ENCODE assay signal across 11 cellular contexts in genomic region chr7:64793106-64793755, GRCh38. TPM values are rescaled to one million over a fixed set of nuclear protein-coding genes. Genes with fewer than 3 reads are reported as not detected.
A peak's percentile ranks its signal among the peaks of the same experiment; 100 is the strongest.
DNase-seq lines count a peak whose midpoint lies in the region; ATAC-seq and TF ChIP-seq lines count a peak whose summit lies in the region.
"Had no signal": no experiment of that assay in that cellular context is flagged by ENCODE, and none has a peak within 500 bp of the region (broad histone marks: within the 10 kb centered on the region; RNA-seq: fewer than 3 reads in every experiment).

No MANE protein-coding gene starts in this region.

- no peak for TF ChIP-seq EP300 in SK-N-SH (IDR thresholded peaks at IDR 0.05; ENCODE audit: borderline replicate concordance in 1 of 2, low read depth in 1 of 2, low read length in 1 of 2)
- TF ChIP-seq EP300 in transverse colon (IDR thresholded peaks at IDR 0.05; ENCODE audit: low read depth), result no peak

- H3K9ac ChIP-seq in SK-N-SH (no peak overlapping the region), Loucy (ENCODE audit: low read depth, low read length, poor library complexity, severe bottlenecking) (peak overlapping the region; percentile 40)

- ATAC-seq in SK-N-SH treated with all-trans-retinoic acid at 6 μM for 48 hours, result no peak

- peaks cover 5% of the 10 kb centered on the region for H3K27me3 Mint-ChIP-seq in brain

- H2AFZ ChIP-seq in SK-N-SH (ENCODE audit: low read depth), result peak overlapping the region; percentile 82
- H2AFZ ChIP-seq in Loucy (ENCODE audit: low read length), result peak overlapping the region; percentile 83
- peak overlapping the region; percentile 99 for H2AFZ ChIP-seq in osteoblast (ENCODE audit: low read length)

- in situ Hi-C loops in transverse colon (cut with MboI; ENCODE audit: low pct_ligation_motif_present in 1 of 4, low pct_unique_long_range_greater_than_20kb in 1 of 4, low sequenced_read_pairs in 3 of 4), result loop anchor here in 1 of 4 donors (25.0 kb wide), 3 partner anchors 94 to 231 kb away; partner anchors contain the start of genes ZNF107 and ZNF680

- TF ChIP-seq CTCF in SK-N-SH (IDR thresholded peaks at IDR 0.05), result no peak
- no peak for TF ChIP-seq CTCF in Loucy (conservative IDR thresholded peaks at IDR 0.05; ENCODE audit: low read length)
- TF ChIP-seq CTCF in brain (conservative IDR thresholded peaks at IDR 0.05), result no peak
- TF ChIP-seq CTCF in osteoblast (IDR thresholded peaks at IDR 0.05; ENCODE audit: extremely low read depth, low read depth, low read length), result no peak
- no peak for TF ChIP-seq CTCF in transverse colon (IDR thresholded peaks at IDR 0.05)

- H3F3A ChIP-seq in SK-N-SH (replicated peaks; ENCODE audit: insufficient read depth) (no peaks in the 10 kb centered on the region), Loucy (ENCODE audit: low read depth) (no peaks in the 10 kb centered on the region)

- POLR2A ChIA-PET in SK-N-SH (lab: Yijun Ruan, JAX), result interaction anchor here (1.1 to 1.4 kb wide), 2 partner anchors 10 to 110 kb away, joined by 8 to 9 read pairs; partner anchors contain the start of gene ZNF273

- H3K4me2 ChIP-seq in SK-N-SH (no peak overlapping the region), Loucy (ENCODE audit: low read depth, low read length, poor library complexity, severe bottlenecking) (peak overlapping the region; percentile 52), osteoblast (ENCODE audit: insufficient read depth, low read length) (no peak overlapping the region)

- H3K4me3 Mint-ChIP-seq in brain, result peak overlapping the region; percentile 66 to 100 (median 100)

- no peaks in the 10 kb centered on the region for H3K9me2 ChIP-seq in SK-N-SH
- no peaks in the 10 kb centered on the region for H3K9me2 ChIP-seq in Loucy (replicated peaks; ENCODE audit: low read depth, low read length)

- 93% methylated on average over 4 of the region's 4 CpGs for WGBS in SK-N-SH (ENCODE audit: low lambda C conversion rate)
- 94 to 100% methylated on average over 3 to 4 of the region's 4 CpGs for WGBS in transverse colon (ENCODE audit: low coverage in 1 of 2), 2 donors

- no peak overlapping the region for H3K4me3 ChIP-seq in SK-N-SH (ENCODE audit: low read depth in 2 of 2, low read length in 1 of 2)
- H3K4me3 ChIP-seq in Loucy (ENCODE audit: low read length, poor library complexity, severe bottlenecking), result no peak overlapping the region
- no peak overlapping the region for H3K4me3 ChIP-seq in osteoblast (ENCODE audit: insufficient read depth, low read length)
- H3K4me3 ChIP-seq in transverse colon, result no peak overlapping the region

- peaks cover 5 to 13% of the 10 kb centered on the region in 2 experiments; a peak in 2 of 4 replicates for H3K4me1 ChIP-seq in SK-N-SH (ENCODE audit: control insufficient read depth in 1 of 2, insufficient read depth in 2 of 2, low read depth in 1 of 2, low read length in 1 of 2)
- peaks cover 19% of the 10 kb centered on the region for H3K4me1 ChIP-seq in Loucy (ENCODE audit: insufficient read depth, low read length, poor library complexity, severe bottlenecking)
- H3K4me1 ChIP-seq in osteoblast (ENCODE audit: insufficient read depth, low read length), result peaks cover 8% of the 10 kb centered on the region
- peaks cover 7 to 18% (median 9%) of the 10 kb centered on the region in 4 donors for H3K4me1 ChIP-seq in transverse colon

- CTCF ChIA-PET in SK-N-SH (lab: Yijun Ruan, JAX), result interaction anchor here (0.6 to 1.6 kb wide), 3 partner anchors 10 to 153 kb away, joined by 3 to 5 read pairs (median 4); no protein-coding TSS in a partner anchor

- no peak overlapping the region for H3K27ac ChIP-seq in SK-N-SH (ENCODE audit: low read depth in 2 of 2, low read length in 1 of 2)
- H3K27ac ChIP-seq in osteoblast (ENCODE audit: low read depth, low read length), result no peak overlapping the region
- no peak overlapping the region for H3K27ac ChIP-seq in transverse colon

- peak overlapping the region; percentile 99 to 100 (median 100) for H3K27ac Mint-ChIP-seq in brain

- peaks cover 27% of the 10 kb centered on the region for H3K36me3 Mint-ChIP-seq in brain

- H4K20me1 ChIP-seq in SK-N-SH (ENCODE audit: insufficient read depth), result no peaks in the 10 kb centered on the region
- H4K20me1 ChIP-seq in Loucy (ENCODE audit: insufficient read depth, low read length, poor library complexity, severe bottlenecking), result peaks cover 26% of the 10 kb centered on the region
- no peaks in the 10 kb centered on the region for H4K20me1 ChIP-seq in osteoblast (ENCODE audit: insufficient read depth, low read length)

- no peak for TF ChIP-seq POLR2A in transverse colon (IDR thresholded peaks at IDR 0.05)

- H3K4me1 Mint-ChIP-seq in brain, result peaks cover 42% of the 10 kb centered on the region

- no peaks in the 10 kb centered on the region for H3K27me3 ChIP-seq in SK-N-SH (ENCODE audit: insufficient read depth)
- no peaks in the 10 kb centered on the region for H3K27me3 ChIP-seq in Loucy (ENCODE audit: insufficient read depth, low read length, poor library complexity, severe bottlenecking)
- H3K27me3 ChIP-seq in osteoblast (ENCODE audit: insufficient read depth, low read length), result no peaks in the 10 kb centered on the region
- H3K27me3 ChIP-seq in transverse colon, result no peaks in the 10 kb centered on the region

- H3K9me3 Mint-ChIP-seq in brain, result peaks cover 0 to 18% (median 6%) of the 10 kb centered on the region in 5 experiments

- H3K36me3 ChIP-seq in SK-N-SH (replicated peaks in 1 of 2; ENCODE audit: control insufficient read depth in 1 of 2, insufficient read depth in 2 of 2, low read length in 1 of 2) (peaks cover 0 to 6% of the 10 kb centered on the region in 2 experiments), Loucy (ENCODE audit: insufficient read depth, low read length) (no peaks in the 10 kb centered on the region), osteoblast (ENCODE audit: insufficient read depth, low read length) (no peaks in the 10 kb centered on the region), transverse colon (no peaks in the 10 kb centered on the region)

- TF ChIP-seq RAD21 in SK-N-SH (IDR thresholded peaks at IDR 0.05; ENCODE audit: low read length), result no peak

- DNase-seq in SK-N-SH, result no peak
- peak; percentile 30 for DNase-seq in osteoblast (ENCODE audit: insufficient read length, low spot score, missing footprints)
- no peak for DNase-seq in stimulated activated CD4-positive, alpha-beta T cell treated with anti-CD3 and anti-CD28 coated beads, Interleukin-1b, Interleukin-23, amount 100 ng/mL, for 48 hours
- DNase-seq in NCI-H748 treated with DMSO at 0.1 percent for 48 hours (lab: John Stamatoyannopoulos, UW), result no peak
- DNase-seq in transverse colon, result no peak
- DNase-seq: activated CD8-positive, alpha-beta memory T cell treated with anti-CD3 and anti-CD28 coated beads for 24 hours; right cardiac atrium; RPMI8226 had no signal

- no peaks in the 10 kb centered on the region for H3K9me3 ChIP-seq in SK-N-SH
- H3K9me3 ChIP-seq in Loucy (ENCODE audit: insufficient read depth, low read depth, low read length), result no peaks in the 10 kb centered on the region
- H3K9me3 ChIP-seq in osteoblast (ENCODE audit: low read depth, low read length), result no peaks in the 10 kb centered on the region
- no peaks in the 10 kb centered on the region for H3K9me3 ChIP-seq in transverse colon

- H3K79me2 ChIP-seq in SK-N-SH (ENCODE audit: insufficient read depth) (peaks cover 38% of the 10 kb centered on the region), Loucy (ENCODE audit: insufficient read depth, low read length) (peaks cover 36% of the 10 kb centered on the region), osteoblast (ENCODE audit: insufficient read depth, low read length) (peaks cover 32% of the 10 kb centered on the region)

- intact Hi-C loops in transverse colon (cut with DNase I; ENCODE audit: low total_unique reads), result no loop called here

TF ChIP-seq in SK-N-SH, 30 proteins besides CTCF, POLR2A, EP300 and RAD21:
- no peak for TF ChIP-seq GATA2 (CRISPR knock-in tag; IDR thresholded peaks at IDR 0.05)
- TF ChIP-seq RXRA (IDR thresholded peaks at IDR 0.05; ENCODE audit: borderline replicate concordance, low read depth), result no peak
TF ChIP-seq in SK-N-SH: peak in this region for 0.

TF ChIP-seq in SK-N-SH treated with all-trans-retinoic acid at 6 μM for 48 hours, 23 proteins besides CTCF, POLR2A, EP300 and RAD21 (continues in another document):
- TF ChIP-seq RARB (CRISPR knock-in tag; IDR thresholded peaks at IDR 0.05), result no peak
- no peak for TF ChIP-seq SNAI2 (CRISPR knock-in tag; IDR thresholded peaks at IDR 0.05)
- TF ChIP-seq ARNTL (CRISPR knock-in tag; IDR thresholded peaks at IDR 0.05; ENCODE audit: borderline replicate concordance, low read depth), result no peak
- no peak for TF ChIP-seq OSR1 (CRISPR knock-in tag; IDR thresholded peaks at IDR 0.05)
- TF ChIP-seq CSRNP3 (CRISPR knock-in tag; IDR thresholded peaks at IDR 0.05), result no peak
- TF ChIP-seq CREB5 (CRISPR knock-in tag; IDR thresholded peaks at IDR 0.05; ENCODE audit: low read depth), result no peak

RNA-seq across cellular contexts. Expression of gene ZNF138, which starts 1.0 kb away (rescaled TPM):
- polyA plus RNA-seq in SK-N-SH (2012; rRNA removed) (4.9 and 6.6 TPM in 2 replicates), brain (ENCODE audit: insufficient read depth, low read depth, low replicate concordance) (4.0 TPM)
- 7.1 and 9.2 TPM in 2 replicates for polyA plus RNA-seq in SK-N-SH (2012; cell fraction: cytosol; rRNA removed)
- 5.3 and 8.5 TPM in 2 replicates for polyA plus RNA-seq in SK-N-SH (2012; cell fraction: nucleus; rRNA removed)
- total RNA-seq in osteoblast (4.7 and 8.3 TPM in 2 replicates), transverse colon (10 to 100 TPM in 2 of 4 donors, 1 to 10 TPM in 2; 4.2 to 17.2 (median 10.9) TPM)
